Comparison of ENCODE assay signal across 28 cellular contexts in the genomic region with DNA sequence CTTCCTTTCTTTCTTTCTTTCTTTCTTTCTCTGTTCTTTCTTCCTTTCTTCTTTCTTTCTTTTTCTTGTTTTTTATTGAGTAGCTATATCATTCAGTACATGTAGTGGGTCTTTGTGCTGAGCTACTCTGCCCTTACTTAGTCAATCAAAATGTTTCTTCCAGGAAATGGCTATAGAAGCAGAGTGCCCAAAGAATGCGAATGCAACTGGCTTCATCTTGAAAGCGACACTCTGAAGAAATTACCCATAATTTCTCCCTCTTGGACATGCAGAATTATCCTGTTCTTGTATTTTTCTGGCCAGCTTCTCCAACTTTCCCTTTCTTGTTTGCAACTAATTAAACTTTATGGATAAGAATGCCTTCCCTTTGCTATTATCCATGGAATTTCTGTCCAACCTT.
"Had no signal": no experiment of that assay in that cellular context is flagged by ENCODE, and none has a peak within 500 bp of the region (broad histone marks: within the 10 kb centered on the region; RNA-seq: fewer than 3 reads in every experiment).

No MANE protein-coding gene starts in this region.

- H3K36me3 Mint-ChIP-seq: stimulated activated effector memory CD8-positive, alpha-beta T cell treated with anti-CD3 and anti-CD28 coated beads, Interleukin-12 subunit alpha, Interleukin-12 subunit beta, amount 100 ng/mL, for 72 hours; stimulated activated memory B cell treated with anti-CD40 and anti-IgM and Interleukin-4, amounts not matched to agents 10 μg/mL and 1 μg/mL and 100 μg/mL, for 72 hours; stimulated activated naive B cell treated with anti-CD40 and anti-IgM and Interleukin-4, amounts not matched to agents 10 μg/mL and 1 μg/mL and 100 μg/mL, for 72 hours; type B pancreatic cell had no signal

- H3K4me3 ChIP-seq: stomach, suprapubic skin, testis, thoracic aorta, thyroid gland, tibial artery, tibial nerve, transverse colon, upper lobe of left lung, upper lobe of right lung, uterus, vagina had no signal

- H3K27ac Mint-ChIP-seq: stimulated activated effector memory CD8-positive, alpha-beta T cell treated with anti-CD3 and anti-CD28 coated beads, Interleukin-12 subunit alpha, Interleukin-12 subunit beta, amount 100 ng/mL, for 72 hours; stimulated activated memory B cell treated with anti-CD40 and anti-IgM and Interleukin-4, amounts not matched to agents 10 μg/mL and 1 μg/mL and 100 μg/mL, for 72 hours; stimulated activated naive B cell treated with anti-CD40 and anti-IgM and Interleukin-4, amounts not matched to agents 10 μg/mL and 1 μg/mL and 100 μg/mL, for 72 hours; stimulated activated naive CD8-positive, alpha-beta T cell treated with anti-CD3 and anti-CD28 coated beads, Interleukin-15, Interleukin-2, amounts not matched to agents 100 ng/mL and 50 ng/mL, for 24 hours; type B pancreatic cell had no signal

- DNase-seq: stimulated activated CD4-positive, alpha-beta T cell treated with anti-CD3 and anti-CD28 coated beads, Interleukin-2, amount 100 ng/mL, for 48 hours; stimulated activated CD4-positive, alpha-beta T cell treated with anti-CD3 and anti-CD28 coated beads, Interleukin-4, amount 100 ng/mL, for 1 hour; stimulated activated CD4-positive, alpha-beta T cell treated with anti-CD3 and anti-CD28 coated beads, Interleukin-4, amount 100 ng/mL, for 24 hours; stimulated activated CD4-positive, alpha-beta T cell treated with anti-CD3 and anti-CD28 coated beads, Interleukin-4, amount 100 ng/mL, for 4 hours; stimulated activated CD8-positive, alpha-beta memory T cell treated with anti-CD3 and anti-CD28 coated beads, Interleukin-4, amount 100 ng/mL, for 48 hours; stimulated activated naive B cell treated with anti-CD40 and anti-IgM and Interleukin-4, amounts not matched to agents 10 μg/mL and 1 μg/mL and 100 μg/mL, for 72 hours; stimulated activated naive CD4-positive, alpha-beta T cell; stimulated activated naive CD4-positive, alpha-beta T cell treated with Interleukin-2 at 50 U/mL for 16 hours; stimulated activated naive CD8-positive, alpha-beta T cell treated with anti-CD3 and anti-CD28 coated beads, Interleukin-15, amount 100 ng/mL, for 72 hours; stimulated activated naive CD8-positive, alpha-beta T cell treated with anti-CD3 and anti-CD28 coated beads, Interleukin-15, Interleukin-2, amounts not matched to agents 100 U/mL and 50 U/mL, for 24 hours; stomach; substantia nigra; testis; thyroid gland; tibial artery; transverse colon; trophoblast cell; upper lobe of left lung; upper lobe of right lung; uterus had no signal

- H3K9me3 ChIP-seq: suprapubic skin, testis, thoracic aorta, thyroid gland, tibial artery, tibial nerve, transverse colon, upper lobe of left lung, upper lobe of right lung, uterus, vagina had no signal

- H3K4me3 Mint-ChIP-seq: stimulated activated effector memory CD8-positive, alpha-beta T cell treated with anti-CD3 and anti-CD28 coated beads, Interleukin-12 subunit alpha, Interleukin-12 subunit beta, amount 100 ng/mL, for 72 hours; stimulated activated memory B cell treated with anti-CD40 and anti-IgM and Interleukin-4, amounts not matched to agents 10 μg/mL and 1 μg/mL and 100 μg/mL, for 72 hours; stimulated activated naive B cell treated with anti-CD40 and anti-IgM and Interleukin-4, amounts not matched to agents 10 μg/mL and 1 μg/mL and 100 μg/mL, for 72 hours; stimulated activated naive CD8-positive, alpha-beta T cell treated with anti-CD3 and anti-CD28 coated beads, Interleukin-15, amount 100 ng/mL, for 72 hours; stimulated activated naive CD8-positive, alpha-beta T cell treated with anti-CD3 and anti-CD28 coated beads, Interleukin-15, Interleukin-2, amounts not matched to agents 100 ng/mL and 50 ng/mL, for 24 hours; type B pancreatic cell had no signal

- H3K27ac ChIP-seq: stomach, suprapubic skin, testis, thoracic aorta, thyroid gland, tibial artery, tibial nerve, transverse colon, upper lobe of left lung, upper lobe of right lung, uterus, vagina had no signal

- H3K27me3 Mint-ChIP-seq: stimulated activated memory B cell treated with anti-CD40 and anti-IgM and Interleukin-4, amounts not matched to agents 10 μg/mL and 1 μg/mL and 100 μg/mL, for 72 hours; stimulated activated naive B cell treated with anti-CD40 and anti-IgM and Interleukin-4, amounts not matched to agents 10 μg/mL and 1 μg/mL and 100 μg/mL, for 72 hours; stimulated activated naive CD8-positive, alpha-beta T cell treated with anti-CD3 and anti-CD28 coated beads, Interleukin-15, amount 100 ng/mL, for 72 hours; stimulated activated naive CD8-positive, alpha-beta T cell treated with anti-CD3 and anti-CD28 coated beads, Interleukin-15, Interleukin-2, amounts not matched to agents 100 ng/mL and 50 ng/mL, for 24 hours had no signal

- H3K36me3 ChIP-seq: stomach, suprapubic skin, thoracic aorta, thyroid gland, tibial artery, tibial nerve, transverse colon, upper lobe of left lung, upper lobe of right lung, uterus, vagina had no signal

- H3K4me1 ChIP-seq: stomach, suprapubic skin, testis, thyroid gland, tibial artery, transverse colon, upper lobe of left lung, upper lobe of right lung, uterus, vagina had no signal

- ATAC-seq: stimulated activated effector memory CD8-positive, alpha-beta T cell treated with anti-CD3 and anti-CD28 coated beads, Interleukin-12 subunit alpha, Interleukin-12 subunit beta, amount 100 ng/mL, for 72 hours; stimulated activated memory B cell treated with anti-CD40 and anti-IgM and Interleukin-4, amounts not matched to agents 10 μg/mL and 1 μg/mL and 100 μg/mL, for 72 hours; stimulated activated naive B cell treated with anti-CD40 and anti-IgM and Interleukin-4, amounts not matched to agents 10 μg/mL and 1 μg/mL and 100 μg/mL, for 72 hours; stimulated activated naive CD8-positive, alpha-beta T cell treated with anti-CD3 and anti-CD28 coated beads, Interleukin-15, amount 100 ng/mL, for 72 hours; stimulated activated naive CD8-positive, alpha-beta T cell treated with anti-CD3 and anti-CD28 coated beads, Interleukin-15, Interleukin-2, amounts not matched to agents 100 U/mL and 50 U/mL, for 24 hours; upper lobe of right lung had no signal

- H3K27me3 ChIP-seq: stomach, suprapubic skin, testis, thyroid gland, tibial artery, tibial nerve, transverse colon, upper lobe of left lung, upper lobe of right lung, uterus, vagina had no signal

- H3K4me1 Mint-ChIP-seq: stimulated activated effector memory CD8-positive, alpha-beta T cell treated with anti-CD3 and anti-CD28 coated beads, Interleukin-12 subunit alpha, Interleukin-12 subunit beta, amount 100 ng/mL, for 72 hours; stimulated activated memory B cell treated with anti-CD40 and anti-IgM and Interleukin-4, amounts not matched to agents 10 μg/mL and 1 μg/mL and 100 μg/mL, for 72 hours; stimulated activated naive B cell treated with anti-CD40 and anti-IgM and Interleukin-4, amounts not matched to agents 10 μg/mL and 1 μg/mL and 100 μg/mL, for 72 hours; stimulated activated naive CD8-positive, alpha-beta T cell treated with anti-CD3 and anti-CD28 coated beads, Interleukin-15, amount 100 ng/mL, for 72 hours had no signal

- H3K9me3 Mint-ChIP-seq: stimulated activated naive CD8-positive, alpha-beta T cell treated with anti-CD3 and anti-CD28 coated beads, Interleukin-15, Interleukin-2, amounts not matched to agents 100 ng/mL and 50 ng/mL, for 24 hours; type B pancreatic cell had no signal
